ENCODE assay signal across 20 cellular contexts in the genomic region with DNA sequence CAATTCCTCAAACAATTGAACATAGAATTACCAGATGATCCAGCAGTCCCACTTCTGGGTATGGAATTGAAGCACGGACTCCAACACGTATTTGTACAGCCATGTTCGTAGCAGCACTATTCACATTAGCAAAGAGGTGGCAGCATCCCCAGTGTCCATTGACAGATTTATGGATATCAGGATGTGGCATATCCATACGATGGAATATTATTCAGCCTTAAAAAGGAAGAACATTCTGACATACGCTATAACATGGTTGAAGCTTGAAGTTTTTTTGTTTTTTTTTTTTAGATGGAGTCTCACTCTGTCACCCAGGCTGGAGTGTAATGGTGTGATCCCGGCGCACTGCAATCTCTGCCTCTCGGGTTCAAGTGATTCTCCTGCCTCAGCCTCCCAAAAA.
"Had no signal": no experiment of that assay in that cellular context is flagged by ENCODE, and none has a peak within 500 bp of the region (broad histone marks: within the 10 kb centered on the region; RNA-seq: fewer than 3 reads in every experiment).

No MANE protein-coding gene starts in this region.

- H3K4me3 ChIP-seq: K562 had no signal

- H3K27ac ChIP-seq: KMS-11, RWPE1 had no signal

- DNase-seq: Kasumi-1, MM.1S, NCI-H1092 treated with DMSO at 0.1 percent for 48 hours, NCI-H1436, NCI-H187, NCI-H2029, NCI-H2081 treated with DMSO at 0.1 percent for 48 hours, NCI-H2171, NCI-H226, NCI-H446, NCI-H510A, NCI-H524 treated with DMSO at 0.1 percent for 48 hours, NCI-H69, NCI-H774, PC-3, SHP77 had no signal

- H3K4me2 ChIP-seq: KMS-11 had no signal

- H3K9ac ChIP-seq: KMS-11 had no signal

- ATAC-seq: K562, Panc1, PC-3 had no signal
